ENCODE assay signal across 3 cellular contexts in genomic region chr6:155420492-155420891, GRCh38.
TF ChIP-seq lines count a peak whose summit lies in the region.

No MANE protein-coding gene starts in this region.

TF ChIP-seq in SK-N-SH, 30 proteins besides CTCF, POLR2A, EP300 and RAD21:
- TF ChIP-seq NRF1 (IDR thresholded peaks at IDR 0.05; ENCODE audit: low read depth, low read length) (no peak), TEAD4 (IDR thresholded peaks at IDR 0.05; ENCODE audit: borderline replicate concordance, insufficient read depth) (no peak), GATA2 (CRISPR knock-in tag; IDR thresholded peaks at IDR 0.05) (no peak), CHD2 (IDR thresholded peaks at IDR 0.05; ENCODE audit: low read length, partially characterized antibody) (no peak), USF1 (IDR thresholded peaks at IDR 0.05; ENCODE audit: borderline replicate concordance, low read depth) (no peak), FOXJ3 (CRISPR knock-in tag; IDR thresholded peaks at IDR 0.05) (no peak), EZH2phosphoT487 (IDR thresholded peaks at IDR 0.05; ENCODE audit: borderline replicate concordance, low read depth) (no peak), TCF12 (IDR thresholded peaks at IDR 0.05) (no peak), RXRA (IDR thresholded peaks at IDR 0.05; ENCODE audit: borderline replicate concordance, low read depth) (no peak), IRF3 (IDR thresholded peaks at IDR 0.05; ENCODE audit: low read depth, low read length) (no peak), GABPA (IDR thresholded peaks at IDR 0.05; ENCODE audit: low read depth) (no peak)
- TF ChIP-seq, protein P1, sequence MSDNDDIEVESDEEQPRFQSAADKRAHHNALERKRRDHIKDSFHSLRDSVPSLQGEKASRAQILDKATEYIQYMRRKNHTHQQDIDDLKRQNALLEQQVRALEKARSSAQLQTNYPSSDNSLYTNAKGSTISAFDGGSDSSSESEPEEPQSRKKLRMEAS (IDR thresholded peaks at IDR 0.05; ENCODE audit: low read depth), result no peak

TF ChIP-seq in SK-N-SH treated with all-trans-retinoic acid at 6 μM for 48 hours, 23 proteins besides CTCF, POLR2A, EP300 and RAD21:
- TF ChIP-seq TOX (CRISPR knock-in tag; IDR thresholded peaks at IDR 0.05; ENCODE audit: borderline replicate concordance) (no peak), ZFP3 (CRISPR knock-in tag; IDR thresholded peaks at IDR 0.05) (no peak), ZC3H10 (CRISPR knock-in tag; IDR thresholded peaks at IDR 0.05) (no peak), CREB5 (CRISPR knock-in tag; IDR thresholded peaks at IDR 0.05; ENCODE audit: low read depth) (no peak), ARNTL (CRISPR knock-in tag; IDR thresholded peaks at IDR 0.05; ENCODE audit: borderline replicate concordance, low read depth) (no peak), ZFP30 (CRISPR knock-in tag; IDR thresholded peaks at IDR 0.05) (no peak), RARB (CRISPR knock-in tag; IDR thresholded peaks at IDR 0.05) (no peak), CSDC2 (CRISPR knock-in tag; IDR thresholded peaks at IDR 0.05) (no peak)
- TF ChIP-seq, protein P2, sequence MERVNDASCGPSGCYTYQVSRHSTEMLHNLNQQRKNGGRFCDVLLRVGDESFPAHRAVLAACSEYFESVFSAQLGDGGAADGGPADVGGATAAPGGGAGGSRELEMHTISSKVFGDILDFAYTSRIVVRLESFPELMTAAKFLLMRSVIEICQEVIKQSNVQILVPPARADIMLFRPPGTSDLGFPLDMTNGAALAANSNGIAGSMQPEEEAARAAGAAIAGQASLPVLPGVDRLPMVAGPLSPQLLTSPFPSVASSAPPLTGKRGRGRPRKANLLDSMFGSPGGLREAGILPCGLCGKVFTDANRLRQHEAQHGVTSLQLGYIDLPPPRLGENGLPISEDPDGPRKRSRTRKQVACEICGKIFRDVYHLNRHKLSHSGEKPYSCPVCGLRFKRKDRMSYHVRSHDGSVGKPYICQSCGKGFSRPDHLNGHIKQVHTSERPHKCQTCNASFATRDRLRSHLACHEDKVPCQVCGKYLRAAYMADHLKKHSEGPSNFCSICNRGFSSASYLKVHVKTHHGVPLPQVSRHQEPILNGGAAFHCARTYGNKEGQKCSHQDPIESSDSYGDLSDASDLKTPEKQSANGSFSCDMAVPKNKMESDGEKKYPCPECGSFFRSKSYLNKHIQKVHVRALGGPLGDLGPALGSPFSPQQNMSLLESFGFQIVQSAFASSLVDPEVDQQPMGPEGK (CRISPR knock-in tag; IDR thresholded peaks at IDR 0.05; ENCODE audit: borderline replicate concordance), result no peak
TF ChIP-seq in SK-N-SH treated with all-trans-retinoic acid at 6 μM for 48 hours: peak in this region for 0.

TF ChIP-seq in IMR-90, 13 proteins besides CTCF, POLR2A, EP300 and RAD21:
- no peak for TF ChIP-seq NFE2L2 (IDR thresholded peaks at IDR 0.05; ENCODE audit: low read depth, low read length)
- no peak for TF ChIP-seq ELK1 (IDR thresholded peaks at IDR 0.05; ENCODE audit: borderline replicate concordance, low read depth, low read length)
- no peak for TF ChIP-seq MXI1 (IDR thresholded peaks at IDR 0.05; ENCODE audit: borderline replicate concordance, low read depth, low read length)
- no peak for TF ChIP-seq MAFK (IDR thresholded peaks at IDR 0.05; ENCODE audit: low read depth, low read length)
- TF ChIP-seq MAZ (IDR thresholded peaks at IDR 0.05; ENCODE audit: borderline replicate concordance, low read depth, low read length), result no peak
